ENCODE assay signal across 17 cellular contexts in the genomic region with DNA sequence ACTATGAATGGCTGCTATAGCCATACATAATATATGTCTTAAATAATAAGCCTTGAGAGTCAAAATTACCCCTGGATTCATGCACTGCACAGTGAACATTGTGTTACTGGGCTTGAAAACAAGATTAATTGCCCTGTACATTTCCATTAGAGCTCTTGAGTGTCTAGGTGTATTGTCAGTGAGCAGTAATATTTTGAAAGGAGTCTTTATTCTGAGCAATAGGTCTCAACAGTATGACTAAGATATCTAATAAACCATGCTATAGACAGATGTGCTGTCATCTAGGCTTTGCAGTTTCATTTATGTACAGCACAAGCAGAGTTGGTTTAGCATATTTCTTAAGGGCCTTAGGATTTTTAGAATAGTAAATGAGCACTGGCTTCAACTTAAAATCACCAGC. TPM values are rescaled to one million over a fixed set of nuclear protein-coding genes. Genes with fewer than 3 reads are reported as not detected.
A peak's percentile ranks its signal among the peaks of the same experiment; 100 is the strongest.
DNase-seq lines count a peak whose midpoint lies in the region; ATAC-seq and TF ChIP-seq lines count a peak whose summit lies in the region.
"Had no signal": no experiment of that assay in that cellular context is flagged by ENCODE, and none has a peak within 500 bp of the region (broad histone marks: within the 10 kb centered on the region; RNA-seq: fewer than 3 reads in every experiment).

No MANE protein-coding gene starts in this region.

- no peak overlapping the region for H2BK120ac ChIP-seq in H9 (ENCODE audit: low read depth, low read length, poor library complexity, severe bottlenecking)

- no peak overlapping the region for H3K4me2 ChIP-seq in H9 (ENCODE audit: insufficient read depth, insufficient read length, low read length)
- H3K4me2 ChIP-seq: BLaER1 treated with 17β-estradiol and CSF1 and Interleukin-3, amounts not matched to agents 10 nM and 100 nM; GM23338 had no signal

- H3K9ac ChIP-seq in H9 (ENCODE audit: extremely low read depth, insufficient read length, low read length), result no peak overlapping the region
- H3K9ac ChIP-seq: BLaER1 treated with 17β-estradiol and CSF1 and Interleukin-3, amounts not matched to agents 10 nM and 100 nM had no signal

- H4K20me1 ChIP-seq in H9 (ENCODE audit: control insufficient read depth, insufficient read depth, insufficient read length), result no peaks in the 10 kb centered on the region

- H3K9me3 Mint-ChIP-seq in brain (peaks cover 0 to 4% (median 0%) of the 10 kb centered on the region in 5 experiments), H9 (no peaks in the 10 kb centered on the region)
- H3K9me3 Mint-ChIP-seq: GM23338 had no signal

- H2BK20ac ChIP-seq in H9 (ENCODE audit: low read depth, low read length, poor library complexity, severe bottlenecking), result no peak overlapping the region

- H3K27ac ChIP-seq in H9 (ENCODE audit: insufficient read length, low read depth, low read length), result no peak overlapping the region
- H3K27ac ChIP-seq: BLaER1 treated with 17β-estradiol and CSF1 and Interleukin-3, amounts not matched to agents 10 nM and 100 nM had no signal

- no peaks in the 10 kb centered on the region for H3K79me2 ChIP-seq in H9 (ENCODE audit: insufficient read depth, low read length)

- H4K5ac ChIP-seq in H9 (ENCODE audit: insufficient read length, low read depth, low read length), result no peak overlapping the region

- TF ChIP-seq CTCF in brain (conservative IDR thresholded peaks at IDR 0.05) (no peak), H9 (conservative IDR thresholded peaks at IDR 0.05) (no peak)

- peaks cover 13% of the 10 kb centered on the region for H3K4me1 Mint-ChIP-seq in brain
- 0 out of 4 replicates have a peak, but pooled peaks cover 0 to 2% of the 10 kb centered on the region in 2 experiments for H3K4me1 Mint-ChIP-seq in H9
- H3K4me1 Mint-ChIP-seq: CD4-positive, CD25-positive, alpha-beta regulatory T cell; GM23338 had no signal

- H4K91ac ChIP-seq in H9 (ENCODE audit: insufficient read length, low read depth, low read length), result no peak overlapping the region

- no peaks in the 10 kb centered on the region for H3K9me3 ChIP-seq in H9 (ENCODE audit: control insufficient read depth, low read depth, low read length)

- H3K4ac ChIP-seq in H9 (ENCODE audit: low read depth, low read length), result no peak overlapping the region

- no peak overlapping the region for H3K18ac ChIP-seq in H9 (ENCODE audit: insufficient read length, low read depth, low read length)

- H3K27ac Mint-ChIP-seq in brain (peak overlapping the region in 3 of 5 experiments; percentile 5 to 81 (median 25)), H9 (no peak overlapping the region)
- H3K27ac Mint-ChIP-seq: CD4-positive, CD25-positive, alpha-beta regulatory T cell; GM23338 had no signal

- H3K27me3 Mint-ChIP-seq in brain (peaks cover 5% of the 10 kb centered on the region), H9 (ENCODE audit: low read depth) (peaks cover 2% of the 10 kb centered on the region)

- H4K8ac ChIP-seq in H9 (replicated peaks; ENCODE audit: insufficient read length, low read depth, low read length), result no peak overlapping the region

- H2BK12ac ChIP-seq in H9 (ENCODE audit: insufficient read length, low read depth, low read length), result no peak overlapping the region

- no peak overlapping the region for H3T11ph ChIP-seq in H9 (ENCODE audit: low read length)

- peak; percentile 53 for DNase-seq in COLO829 (ENCODE audit: low spot score)
- peak; percentile 73 for DNase-seq in NCI-H1105 treated with DMSO at 0.1 percent for 48 hours (lab: John Stamatoyannopoulos, UW)
- peak; percentile 61 for DNase-seq in NCI-H2227 (lab: John Stamatoyannopoulos, UW; ENCODE audit: unreplicated experiment)
- DNase-seq in cortex of kidney (lab: John Stamatoyannopoulos, UW), result no peak
- no peak for DNase-seq in H9
- DNase-seq: 8988T; AML-193; Calu3; CD4-positive, CD25-positive, alpha-beta regulatory T cell; DMS 273 treated with DMSO at 0.1 percent for 48 hours; DMS79 treated with DMSO at 0.1 percent for 48 hours; EL; H7 had no signal

- no peak overlapping the region for H3K23ac ChIP-seq in H9 (ENCODE audit: insufficient read length, low read depth, low read length)

- H3K4me1 ChIP-seq in H9 (ENCODE audit: insufficient read depth, low read length), result no peaks in the 10 kb centered on the region
- H3K4me1 ChIP-seq: BLaER1 treated with 17β-estradiol and CSF1 and Interleukin-3, amounts not matched to agents 10 nM and 100 nM had no signal

- no peaks in the 10 kb centered on the region for H3K23me2 ChIP-seq in H9 (ENCODE audit: insufficient read length, low read depth, low read length, poor library complexity, severe bottlenecking)

- no peaks in the 10 kb centered on the region for H3K27me3 ChIP-seq in H9 (ENCODE audit: insufficient read depth, low read length)

- H2AK5ac ChIP-seq in H9 (ENCODE audit: insufficient read length, low read length), result no peak overlapping the region

- ATAC-seq in GM19395 (IDR thresholded peaks at IDR 0.05; ENCODE audit: unreplicated experiment), result no peak
- ATAC-seq: GM23338 had no signal

- no peaks in the 10 kb centered on the region for H3K79me1 ChIP-seq in H9 (ENCODE audit: insufficient read depth, low read depth, low read length, poor library complexity, severe bottlenecking)

- H2AFZ ChIP-seq in H9 (ENCODE audit: low read length), result no peak overlapping the region
- H2AFZ ChIP-seq: GM23338 had no signal

- H2BK5ac ChIP-seq in H9 (ENCODE audit: insufficient read length, low read length), result no peak overlapping the region

- H3K56ac ChIP-seq in H9 (ENCODE audit: insufficient read length, low read depth, low read length), result no peak overlapping the region

- no peak overlapping the region for H3K14ac ChIP-seq in H9 (ENCODE audit: insufficient read depth, low read length)

- H2BK15ac ChIP-seq in H9 (ENCODE audit: low read depth, low read length), result no peak overlapping the region

- H3K4me3 Mint-ChIP-seq in brain (peak overlapping the region in 1 of 5 experiments; percentile 14), H9 (no peak overlapping the region)
- H3K4me3 Mint-ChIP-seq: CD4-positive, CD25-positive, alpha-beta regulatory T cell; GM23338 had no signal

- no peaks in the 10 kb centered on the region for H3K36me3 Mint-ChIP-seq in brain
- no peaks in the 10 kb centered on the region for H3K36me3 Mint-ChIP-seq in H9 (ENCODE audit: insufficient read depth in 1 of 3, low read depth in 3 of 3)
- H3K36me3 Mint-ChIP-seq: CD4-positive, CD25-positive, alpha-beta regulatory T cell had no signal

RNA-seq across cellular contexts. Expression of gene LRRC55, which starts 48.1 kb away (rescaled TPM):
- polyA plus RNA-seq in brain (ENCODE audit: insufficient read depth, low read depth, low replicate concordance), result 0.97 TPM
- total RNA-seq in H9 (2021), result 0.90 and 1.0 TPM in 2 replicates
- total RNA-seq: Calu3; CD4-positive, CD25-positive, alpha-beta regulatory T cell had no signal
- polyA plus RNA-seq: CD4-positive, CD25-positive, alpha-beta regulatory T cell had no signal

Comparison
In these comparisons a context has a peak if more than half of its experiments do, and no peak if none do; other contexts are left out.
1. DNase-seq: peak in COLO829 (single experiment), NCI-H1105 treated with DMSO at 0.1 percent for 48 hours (single experiment) and NCI-H2227 (single experiment); none in cortex of kidney (single experiment) and H9 (single experiment).
2. H3K27ac Mint-ChIP-seq: peak in brain (3 of 5); none in H9 (0 of 3).